ENCODE assay signal across 26 cellular contexts in the genomic region with DNA sequence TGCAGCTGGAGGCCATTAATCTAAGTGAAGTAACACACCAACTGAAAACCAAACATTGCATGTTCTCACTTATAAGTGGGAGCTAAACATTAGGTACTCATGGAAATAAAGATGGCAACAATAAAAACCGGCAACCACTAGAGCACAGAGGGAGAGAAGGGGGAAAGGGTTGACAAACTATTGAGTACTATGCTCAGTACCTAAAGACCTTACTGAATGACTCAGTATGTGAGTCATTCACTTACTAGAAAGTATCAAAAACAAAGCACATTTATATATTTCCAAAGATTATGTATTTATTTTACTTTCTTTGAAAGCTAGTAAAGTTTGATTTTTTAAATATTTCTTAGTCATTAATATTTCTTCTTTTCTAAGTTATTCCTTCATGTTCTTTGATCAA. TPM values are rescaled to one million over a fixed set of nuclear protein-coding genes. Genes with fewer than 3 reads are reported as not detected.
DNase-seq lines count a peak whose midpoint lies in the region; ATAC-seq, FAIRE-seq and TF ChIP-seq lines count a peak whose summit lies in the region.
"Had no signal": no experiment of that assay in that cellular context is flagged by ENCODE, and none has a peak within 500 bp of the region (broad histone marks: within the 10 kb centered on the region; RNA-seq: fewer than 3 reads in every experiment).

No MANE protein-coding gene starts in this region.

- H3K4me1 ChIP-seq in HEK293 (ENCODE audit: control insufficient read depth, insufficient read depth, low read length) = peaks cover under 1% of the 10 kb centered on the region; the same call in 1 of the 2 replicates

- H3K9me3 ChIP-seq in HEK293 (ENCODE audit: control insufficient read depth, insufficient read depth, low read depth, low read length) = no peaks in the 10 kb centered on the region; the same call in 1 of the 2 replicates
- no peaks in the 10 kb centered on the region for H3K9me3 ChIP-seq in CD4-positive, alpha-beta T cell (ENCODE audit: control insufficient read depth, low read length)

- no peaks in the 10 kb centered on the region for H3K36me3 ChIP-seq in HEK293 (ENCODE audit: control insufficient read depth in 2 of 2, insufficient read depth in 1 of 2, low read length in 2 of 2)
- H3K36me3 ChIP-seq in bronchial epithelial cell (ENCODE audit: control insufficient read depth, insufficient read depth, low read length) = no peaks in the 10 kb centered on the region

- H3K27ac Mint-ChIP-seq in CD4-positive, alpha-beta T cell = no peak overlapping the region
- H3K27ac Mint-ChIP-seq: T-cell had no signal

- H3K27me3 ChIP-seq in bronchial epithelial cell (ENCODE audit: control insufficient read depth, insufficient read depth, low read length) = no peaks in the 10 kb centered on the region
- no peaks in the 10 kb centered on the region for H3K27me3 ChIP-seq in CD4-positive, alpha-beta T cell (ENCODE audit: control insufficient read depth, insufficient read depth, low read length)

- TF ChIP-seq CTCF in HEK293 (tag by site-specific recombination; IDR thresholded peaks at IDR 0.05) = no peak
- no peak for TF ChIP-seq CTCF in bronchial epithelial cell (IDR thresholded peaks at IDR 0.05; ENCODE audit: insufficient read depth, low read length, severe bottlenecking)
- no peak for TF ChIP-seq CTCF in CD4-positive, alpha-beta T cell (IDR thresholded peaks at IDR 0.05)

- no peak overlapping the region for H3K27ac ChIP-seq in HEK293 (ENCODE audit: extremely low read depth, low read depth, low read length)
- H3K27ac ChIP-seq in CD4-positive, alpha-beta T cell (ENCODE audit: low read depth, low read length) = no peak overlapping the region
- H3K27ac ChIP-seq: C4-2B, HL-60, PC-9, RWPE1, SK-N-MC had no signal

- H3K9me3 Mint-ChIP-seq in CD4-positive, alpha-beta T cell = peaks cover 4% of the 10 kb centered on the region

- POLR2A ChIA-PET in HEK293 (lab: Yijun Ruan, JAX) = no interaction called here
- POLR2A ChIA-PET in CD4-positive, alpha-beta T cell (lab: Charles Lee) = no interaction called here

- no peaks in the 10 kb centered on the region for H3K4me1 Mint-ChIP-seq in CD4-positive, alpha-beta T cell (ENCODE audit: low read depth)
- H3K4me1 Mint-ChIP-seq: T-cell had no signal

- CTCF ChIA-PET in HEK293 (lab: Yijun Ruan, JAX) = no interaction called here
- CTCF ChIA-PET in CD4-positive, alpha-beta T cell (lab: Charles Lee) = no interaction called here

- no peak for ATAC-seq in CD4-positive, alpha-beta T cell (ENCODE audit: poor library complexity)
- ATAC-seq: T-cell had no signal

- H3K36me3 Mint-ChIP-seq in CD4-positive, alpha-beta T cell (ENCODE audit: low read depth) = no peaks in the 10 kb centered on the region
- H3K36me3 Mint-ChIP-seq: T-cell had no signal

- H3K4me3 Mint-ChIP-seq in CD4-positive, alpha-beta T cell = no peak overlapping the region
- H3K4me3 Mint-ChIP-seq: T-cell had no signal

- no peaks in the 10 kb centered on the region for H3K27me3 Mint-ChIP-seq in CD4-positive, alpha-beta T cell
- H3K27me3 Mint-ChIP-seq: T-cell had no signal

- intact Hi-C loops in CD4-positive, alpha-beta T cell (cut with DNase I, micrococcal nuclease) = no loop called here

- H3K4me3 ChIP-seq in HEK293 (ENCODE audit: low read depth, low read length) = no peak overlapping the region
- H3K4me3 ChIP-seq in bronchial epithelial cell (ENCODE audit: low read depth, low read length) = no peak overlapping the region
- H3K4me3 ChIP-seq: PC-9, SK-N-MC had no signal

- no peak for FAIRE-seq in bronchial epithelial cell (lab: Jason Lieb, UNC)

- DNase-seq in A172 (ENCODE audit: low spot score) (peak; percentile 13), bronchial epithelial cell (ENCODE audit: low read depth) (peak; percentile 39), iris pigment epithelial cell (ENCODE audit: low read depth) (peak; percentile 7), NCI-H510A treated with DMSO at 0.1 percent for 48 hours (lab: John Stamatoyannopoulos, UW) (no peak), NCI-H2081 (lab: John Stamatoyannopoulos, UW) (no peak), T1000 (lab: John Stamatoyannopoulos, UW) (no peak)
- DNase-seq in CD4-positive, alpha-beta T cell = no peak
- DNase-seq: GF-D8, H7, KBM-7, NCI-H1105 treated with DMSO at 0.1 percent for 48 hours, NCI-H2029 treated with DMSO at 0.1 percent for 48 hours, NCI-H2171, NCI-H345, NCI-H524 treated with DMSO at 0.1 percent for 48 hours, NCI-H82, PC-9, SHP77 treated with DMSO at 0.1 percent for 48 hours, T-cell had no signal

TF ChIP-seq in HEK293, 187 proteins besides CTCF, POLR2A, EP300 and RAD21:
- TF ChIP-seq, protein P1, sequence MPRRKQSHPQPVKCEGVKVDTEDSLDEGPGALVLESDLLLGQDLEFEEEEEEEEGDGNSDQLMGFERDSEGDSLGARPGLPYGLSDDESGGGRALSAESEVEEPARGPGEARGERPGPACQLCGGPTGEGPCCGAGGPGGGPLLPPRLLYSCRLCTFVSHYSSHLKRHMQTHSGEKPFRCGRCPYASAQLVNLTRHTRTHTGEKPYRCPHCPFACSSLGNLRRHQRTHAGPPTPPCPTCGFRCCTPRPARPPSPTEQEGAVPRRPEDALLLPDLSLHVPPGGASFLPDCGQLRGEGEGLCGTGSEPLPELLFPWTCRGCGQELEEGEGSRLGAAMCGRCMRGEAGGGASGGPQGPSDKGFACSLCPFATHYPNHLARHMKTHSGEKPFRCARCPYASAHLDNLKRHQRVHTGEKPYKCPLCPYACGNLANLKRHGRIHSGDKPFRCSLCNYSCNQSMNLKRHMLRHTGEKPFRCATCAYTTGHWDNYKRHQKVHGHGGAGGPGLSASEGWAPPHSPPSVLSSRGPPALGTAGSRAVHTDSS (tag by site-specific recombination; IDR thresholded peaks at IDR 0.05) = no peak
- TF ChIP-seq, protein P2, sequence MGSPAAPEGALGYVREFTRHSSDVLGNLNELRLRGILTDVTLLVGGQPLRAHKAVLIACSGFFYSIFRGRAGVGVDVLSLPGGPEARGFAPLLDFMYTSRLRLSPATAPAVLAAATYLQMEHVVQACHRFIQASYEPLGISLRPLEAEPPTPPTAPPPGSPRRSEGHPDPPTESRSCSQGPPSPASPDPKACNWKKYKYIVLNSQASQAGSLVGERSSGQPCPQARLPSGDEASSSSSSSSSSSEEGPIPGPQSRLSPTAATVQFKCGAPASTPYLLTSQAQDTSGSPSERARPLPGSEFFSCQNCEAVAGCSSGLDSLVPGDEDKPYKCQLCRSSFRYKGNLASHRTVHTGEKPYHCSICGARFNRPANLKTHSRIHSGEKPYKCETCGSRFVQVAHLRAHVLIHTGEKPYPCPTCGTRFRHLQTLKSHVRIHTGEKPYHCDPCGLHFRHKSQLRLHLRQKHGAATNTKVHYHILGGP (tag by site-specific recombination; IDR thresholded peaks at IDR 0.05) = peak; percentile 86
- TF ChIP-seq ZNF146 (tag by site-specific recombination; IDR thresholded peaks at IDR 0.05) = 0 out of 2 replicates have a peak, but pooled peaks have one; percentile 34

RNA-seq across cellular contexts. Expression of a gene that starts 48.9 kb away (rescaled TPM):
- total RNA-seq in A172 (2014; rRNA removed; shearing (Covaris generic)) = 0.22 TPM in 1 of 2 replicates, not detected in the other
- not detected in 2 replicates for total RNA-seq in bronchial epithelial cell
- total RNA-seq in CD4-positive, alpha-beta T cell = not detected
- total RNA-seq: Daoy, HT-29 had no signal

Comparison
In these comparisons a context has a peak if more than half of its experiments do, and no peak if none do; other contexts are left out.
1. DNase-seq: peak in A172 (single experiment), bronchial epithelial cell (single experiment) and iris pigment epithelial cell (single experiment); none in NCI-H510A treated with DMSO at 0.1 percent for 48 hours (single experiment), NCI-H2081 (0 of 2), CD4-positive, alpha-beta T cell (0 of 10) and T1000 (single experiment).